Comparison of ENCODE assay signal across 22 cellular contexts in the genomic region with DNA sequence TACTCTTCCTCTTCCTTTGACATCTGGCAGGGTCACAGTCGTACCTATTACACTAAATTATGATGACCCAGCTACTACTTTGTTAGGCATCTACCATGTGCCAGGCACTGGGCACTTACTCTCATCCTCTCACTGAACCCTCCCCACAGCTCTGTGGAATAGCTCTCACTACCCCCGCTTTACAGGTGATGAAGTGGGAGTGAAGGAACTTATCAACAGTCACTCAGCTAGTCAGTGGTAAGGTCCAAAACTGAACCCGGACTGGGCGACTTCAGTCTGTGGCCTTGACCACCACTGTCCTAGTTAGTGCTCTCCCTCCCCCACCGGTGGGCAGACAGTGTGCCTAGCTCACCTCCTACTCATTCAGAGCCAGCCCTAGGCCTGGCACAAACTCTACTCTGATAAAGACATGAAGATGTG. TPM values are rescaled to one million over a fixed set of nuclear protein-coding genes. Genes with fewer than 3 reads are reported as not detected.
DNase-seq lines count a peak whose midpoint lies in the region; ATAC-seq, FAIRE-seq and TF ChIP-seq lines count a peak whose summit lies in the region.
"Had no signal": no experiment of that assay in that cellular context is flagged by ENCODE, and none has a peak within 500 bp of the region (broad histone marks: within the 10 kb centered on the region; RNA-seq: fewer than 3 reads in every experiment).

No MANE protein-coding gene starts in this region.

- H3K4ac ChIP-seq in mesendoderm (ENCODE audit: low read depth, low read length), result no peak overlapping the region

- peaks cover 7% of the 10 kb centered on the region for H3K27me3 Mint-ChIP-seq in endothelial cell (ENCODE audit: unreplicated experiment)
- H3K27me3 Mint-ChIP-seq in naive thymus-derived CD8-positive, alpha-beta T cell, result peaks cover 0 to 18% (median 3%) of the 10 kb centered on the region in 5 donors
- H3K27me3 Mint-ChIP-seq: CD4-positive, alpha-beta T cell had no signal

- H2BK120ac ChIP-seq in mesendoderm (ENCODE audit: low read depth, low read length), result no peak overlapping the region

- no peak for TF ChIP-seq POLR2A in GM12891 (IDR thresholded peaks at IDR 0.05; ENCODE audit: low read depth, low read length)

- no peak for TF ChIP-seq CTCF in endothelial cell (IDR thresholded peaks at IDR 0.05; ENCODE audit: unreplicated experiment)

- H3K4me3 ChIP-seq in mesendoderm (ENCODE audit: low read length), result no peak overlapping the region
- H3K4me3 ChIP-seq: psoas muscle, SJCRH30, thyroid gland had no signal

- ATAC-seq in naive thymus-derived CD8-positive, alpha-beta T cell, result no peak
- ATAC-seq in HG03139 (IDR thresholded peaks at IDR 0.05; ENCODE audit: unreplicated experiment), result no peak
- no peak for ATAC-seq in GM19351 (IDR thresholded peaks at IDR 0.05; ENCODE audit: unreplicated experiment)
- ATAC-seq: psoas muscle had no signal

- H2BK5ac ChIP-seq in mesendoderm (ENCODE audit: low read length), result peak overlapping the region; percentile 65

- H3K18ac ChIP-seq in mesendoderm (ENCODE audit: low read length), result no peak overlapping the region

- peak overlapping the region; percentile 14 for H3K9ac ChIP-seq in mesendoderm (ENCODE audit: low read length)

- DNase-seq in GM12891 (ENCODE audit: insufficient read length, low spot score) (no peak), NCI-H69 (lab: John Stamatoyannopoulos, UW) (peak; percentile 22), endothelial cell (ENCODE audit: low spot score) (no peak), mesendoderm (no peak), NCI-H2107 treated with DMSO at 0.1 percent for 48 hours (lab: John Stamatoyannopoulos, UW; ENCODE audit: unreplicated experiment) (no peak)
- no peak for DNase-seq in naive thymus-derived CD8-positive, alpha-beta T cell
- DNase-seq: activated gamma-delta T cell treated with Interleukin-2 at 50 U/mL for 16 hours; CD4-positive, alpha-beta T cell; dermis blood vessel endothelial cell; GF-D8; Kasumi-1; NCI-H1092; NCI-H1930; NCI-H226; psoas muscle; SJCRH30; stimulated activated naive CD4-positive, alpha-beta T cell; thyroid gland had no signal

- peak overlapping the region; percentile 29 for H2AK5ac ChIP-seq in mesendoderm (ENCODE audit: low read length)

- no peaks in the 10 kb centered on the region for H3K79me2 ChIP-seq in mesendoderm (ENCODE audit: control insufficient read depth, insufficient read depth, low read length)

- peak overlapping the region; percentile 30 for H4K5ac ChIP-seq in mesendoderm (ENCODE audit: low read length)

- FAIRE-seq in GM12891 (lab: Jason Lieb, UNC), result peak; percentile 67

- H3K36me3 Mint-ChIP-seq in endothelial cell (ENCODE audit: low read depth, unreplicated experiment), result peaks cover 7% of the 10 kb centered on the region
- no peaks in the 10 kb centered on the region for H3K36me3 Mint-ChIP-seq in naive thymus-derived CD8-positive, alpha-beta T cell

- no peaks in the 10 kb centered on the region for H3K27me3 ChIP-seq in mesendoderm (ENCODE audit: insufficient read depth, low read length, poor library complexity)
- H3K27me3 ChIP-seq: SJCRH30, thyroid gland had no signal

- no peak overlapping the region for H3K27ac ChIP-seq in mesendoderm (ENCODE audit: low read depth, low read length)
- H3K27ac ChIP-seq: psoas muscle, SJCRH30, thyroid gland, VCaP had no signal

- no peak overlapping the region for H4K8ac ChIP-seq in mesendoderm (ENCODE audit: low read depth, low read length)

- peak overlapping the region; percentile 4 for H3K4me2 ChIP-seq in mesendoderm (ENCODE audit: low read length)

- H3K27ac Mint-ChIP-seq in endothelial cell (ENCODE audit: unreplicated experiment), result no peak overlapping the region
- H3K27ac Mint-ChIP-seq in naive thymus-derived CD8-positive, alpha-beta T cell, result peak overlapping the region in 5 of 10 donors; percentile 11 to 65 (median 24)
- H3K27ac Mint-ChIP-seq: CD4-positive, alpha-beta T cell; T-helper 1 cell treated with Interleukin-12 subunit alpha and Interleukin-12 subunit beta and Interleukin-4 antibody, amounts not matched to agents 30 μg/mL and 1 μg/mL, for 36 hours had no signal

- H3K4me3 Mint-ChIP-seq in endothelial cell (ENCODE audit: unreplicated experiment), result peak overlapping the region; percentile 1
- H3K4me3 Mint-ChIP-seq in naive thymus-derived CD8-positive, alpha-beta T cell, result peak overlapping the region in 5 of 10 donors; percentile 7 to 63 (median 24)
- H3K4me3 Mint-ChIP-seq: CD4-positive, alpha-beta T cell; T-helper 1 cell treated with Interleukin-12 subunit alpha and Interleukin-12 subunit beta and Interleukin-4 antibody, amounts not matched to agents 30 μg/mL and 1 μg/mL, for 36 hours had no signal

- H3K79me1 ChIP-seq in mesendoderm (ENCODE audit: low read length), result no peaks in the 10 kb centered on the region

- peak overlapping the region; percentile 54 for H3K56ac ChIP-seq in mesendoderm (ENCODE audit: low read length)

- H3K36me3 ChIP-seq in mesendoderm (ENCODE audit: control insufficient read depth, insufficient read depth, low read length), result no peaks in the 10 kb centered on the region
- H3K36me3 ChIP-seq: SJCRH30, thyroid gland had no signal

- WGBS in mesendoderm (ENCODE audit: extremely low coverage, insufficient coverage, low lambda C conversion rate), result no CpG with 5 or more reads among the region's 5 CpGs

- H3K23ac ChIP-seq in mesendoderm (ENCODE audit: low read length), result peak overlapping the region; percentile 76

- POLR2A ChIA-PET in naive thymus-derived CD8-positive, alpha-beta T cell (lab: Charles Lee), result interaction anchor here (0.6 kb wide), 1 partner anchor 11 kb away, joined by 6 read pairs; no protein-coding TSS in a partner anchor

- H3K4me1 Mint-ChIP-seq in endothelial cell (ENCODE audit: unreplicated experiment), result peaks cover 44% of the 10 kb centered on the region
- H3K4me1 Mint-ChIP-seq in naive thymus-derived CD8-positive, alpha-beta T cell, result peaks cover 24 to 47% (median 32%) of the 10 kb centered on the region in 4 donors

- H2BK15ac ChIP-seq in mesendoderm (replicated peaks; ENCODE audit: low read depth), result no peak overlapping the region

- H3K4me1 ChIP-seq in mesendoderm (ENCODE audit: control insufficient read depth, low read depth, low read length), result peaks cover 12% of the 10 kb centered on the region

- no peaks in the 10 kb centered on the region for H3K9me3 Mint-ChIP-seq in endothelial cell (ENCODE audit: unreplicated experiment)
- H3K9me3 Mint-ChIP-seq in naive thymus-derived CD8-positive, alpha-beta T cell, result no peaks in the 10 kb centered on the region
- H3K9me3 Mint-ChIP-seq: CD4-positive, alpha-beta T cell; T-helper 1 cell treated with Interleukin-12 subunit alpha and Interleukin-12 subunit beta and Interleukin-4 antibody, amounts not matched to agents 30 μg/mL and 1 μg/mL, for 36 hours had no signal

TF ChIP-seq in GM12891, 5 proteins besides CTCF, POLR2A, EP300 and RAD21:
- TF ChIP-seq SPI1 (IDR thresholded peaks at IDR 0.05; ENCODE audit: low read depth, low read length) (no peak), TAF1 (IDR thresholded peaks at IDR 0.05; ENCODE audit: low read depth, low read length) (no peak), POU2F2 (IDR thresholded peaks at IDR 0.05; ENCODE audit: low read depth, low read length) (no peak), PAX5 (IDR thresholded peaks at IDR 0.05; ENCODE audit: insufficient read depth, low read length, severe bottlenecking) (no peak), POLR2AphosphoS5 (IDR thresholded peaks at IDR 0.05; ENCODE audit: low read depth, low read length) (no peak)

RNA-seq across cellular contexts. Expression of a gene that starts 12.3 kb away (rescaled TPM):
- 1.6 TPM for polyA plus RNA-seq in GM12891 (2012; ENCODE audit: low read depth, missing spikeins)
- 0.44 TPM for total RNA-seq in endothelial cell (ENCODE audit: unreplicated experiment)
- 4.9 TPM for polyA plus RNA-seq in mesendoderm (2013, experiment 1 of 2)
- 5.2 TPM for polyA plus RNA-seq in mesendoderm (2013, experiment 2 of 2)
- under 1 TPM in 1 of 2 experiments, not detected in 1; 0.18 TPM for total RNA-seq in naive thymus-derived CD8-positive, alpha-beta T cell
- polyA plus RNA-seq in naive thymus-derived CD8-positive, alpha-beta T cell, result under 1 TPM in 2 of 3 donors, not detected in 1; 0.05 to 0.10 TPM

RNA-seq across cellular contexts. Expression of a gene that starts 48.0 kb away (rescaled TPM):
- 3.4 TPM for polyA plus RNA-seq in GM12891 (2012; ENCODE audit: low read depth, missing spikeins)
- 5.3 TPM for total RNA-seq in endothelial cell (ENCODE audit: unreplicated experiment)
- polyA plus RNA-seq in mesendoderm (2013, experiment 1 of 2), result 3.3 TPM
- polyA plus RNA-seq in mesendoderm (2013, experiment 2 of 2), result 3.5 TPM
- not detected for total RNA-seq in naive thymus-derived CD8-positive, alpha-beta T cell
- polyA plus RNA-seq in naive thymus-derived CD8-positive, alpha-beta T cell, result under 1 TPM in 1 of 3 donors, not detected in 2; 0.20 TPM
- total RNA-seq: CD4-positive, alpha-beta T cell had no signal
